9 cellular contexts compared by ENCODE assay signal in the genomic region with DNA sequence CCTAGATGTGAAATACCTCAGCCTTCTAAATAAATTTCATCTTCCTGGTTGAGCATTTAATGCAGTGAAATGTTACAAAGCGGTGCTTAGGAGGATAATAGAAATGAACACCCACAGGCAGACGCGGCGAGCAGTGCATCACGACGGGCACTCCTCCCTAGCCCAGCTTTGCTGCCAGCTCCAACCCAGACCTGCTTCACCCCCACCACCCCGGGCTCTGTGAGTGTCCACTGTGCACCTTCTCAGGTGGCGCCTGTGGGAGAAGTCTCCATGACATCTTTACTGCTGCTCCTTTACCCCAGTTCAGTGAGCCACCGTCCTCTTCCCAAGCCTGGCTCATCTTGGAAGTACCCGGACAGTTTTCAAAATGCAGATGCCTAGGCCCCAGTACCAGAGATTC.
"Had no signal": no experiment of that assay in that cellular context is flagged by ENCODE, and none has a peak within 500 bp of the region (broad histone marks: within the 10 kb centered on the region; RNA-seq: fewer than 3 reads in every experiment).

No MANE protein-coding gene starts in this region.

- H3K4me1 ChIP-seq: HAP-1 had no signal

- H3K9ac ChIP-seq: GM23248 had no signal

- ATAC-seq: GM23338, HCT116 had no signal

- H2AFZ ChIP-seq: GM23248, GM23338 had no signal

- H3K27ac Mint-ChIP-seq: GM23338, HFFc6 had no signal

- H3K4me3 Mint-ChIP-seq: GM23338, H9, HFFc6 had no signal

- H3K27ac ChIP-seq: GM23248 had no signal

- H3K9me3 ChIP-seq: HAP-1 had no signal

- H3K4me3 ChIP-seq: GM23248, GM23338, HAP-1 had no signal

- H3K36me3 ChIP-seq: HAP-1 had no signal

- H3K4me2 ChIP-seq: GM23338 had no signal

- DNase-seq: GM23248, GOT3, H7, H9, HCEC 1CT, HFFc6 had no signal
